Comparison of ENCODE assay signal across 18 cellular contexts in genomic region chr1:57599233-57599994, GRCh38.
DNase-seq lines count a peak whose midpoint lies in the region; ATAC-seq, FAIRE-seq and TF ChIP-seq lines count a peak whose summit lies in the region.
"Had no signal": no experiment of that assay in that cellular context is flagged by ENCODE, and none has a peak within 500 bp of the region (broad histone marks: within the 10 kb centered on the region; RNA-seq: fewer than 3 reads in every experiment).

No MANE protein-coding gene starts in this region.

- ATAC-seq in Right ventricle myocardium inferior (peak; percentile 80), left lung (peak; percentile 42)
- ATAC-seq: activated CD4-positive, CD25-positive, alpha-beta regulatory T cell treated with anti-CD3 and anti-CD28 coated beads, Interleukin-2, amount 50 U/mL, for 24 hours had no signal

- TF ChIP-seq CTCF in cardiac muscle cell (IDR thresholded peaks at IDR 0.05; ENCODE audit: low read depth, low read length) (no peak), left lung (IDR thresholded peaks at IDR 0.05) (no peak)

- no peaks in the 10 kb centered on the region for H3K27me3 ChIP-seq in cardiac muscle cell
- no peaks in the 10 kb centered on the region for H3K27me3 ChIP-seq in left lung

- H3K4me3 ChIP-seq in cardiac muscle cell: no peak overlapping the region
- no peak overlapping the region for H3K4me3 ChIP-seq in left lung
- H3K4me3 ChIP-seq: prostate gland had no signal

- DNase-seq in Right ventricle myocardium inferior (ENCODE audit: missing footprints) (no peak), cardiac septum (ENCODE audit: low spot score) (no peak), cardiac muscle cell (ENCODE audit: low read depth in 1 of 2, low spot score in 1 of 2) (peak; percentile 23 to 85), left lung (no peak), stromal cell of bone marrow (ENCODE audit: low read depth) (peak; percentile 0), D341Med (ENCODE audit: low spot score) (no peak), germinal center (ENCODE audit: low spot score) (no peak), RCC 7860 (ENCODE audit: low spot score) (no peak)
- DNase-seq: activated naive CD4-positive, alpha-beta T cell; CD8-positive, alpha-beta memory T cell; effector CD8-positive, alpha-beta T cell; RPMI8226 had no signal

- H3K27ac ChIP-seq in cardiac muscle cell: peak overlapping the region; percentile 84
- H3K27ac ChIP-seq in left lung: no peak overlapping the region
- H3K27ac ChIP-seq: 22Rv1, prostate gland had no signal

- no peaks in the 10 kb centered on the region for H3K36me3 ChIP-seq in cardiac muscle cell
- H3K36me3 ChIP-seq in left lung: no peaks in the 10 kb centered on the region
- H3K36me3 ChIP-seq: prostate gland had no signal

- no peak for FAIRE-seq in RCC 7860 (lab: Jason Lieb, UNC)
- FAIRE-seq: G401.6, GM19239, islet of Langerhans had no signal

- H3K4me1 ChIP-seq in cardiac muscle cell (ENCODE audit: low read depth) (peaks cover 18% of the 10 kb centered on the region), left lung (no peaks in the 10 kb centered on the region)
- H3K4me1 ChIP-seq: prostate gland had no signal

- intact Hi-C loops in Right ventricle myocardium inferior (cut with DNase I): no loop called here
- intact Hi-C loops in cardiac septum (cut with DNase I): loop anchor here (2.0 kb wide), 1 partner anchor 17 kb away; no protein-coding TSS in a partner anchor
- intact Hi-C loops in left lung (cut with DNase I): no loop called here

- H3K9me3 ChIP-seq in cardiac muscle cell (ENCODE audit: low read depth) (no peaks in the 10 kb centered on the region), left lung (no peaks in the 10 kb centered on the region)
- H3K9me3 ChIP-seq: prostate gland had no signal

Comparison
In these comparisons a context has a peak if more than half of its experiments do, and no peak if none do; other contexts are left out.
1. DNase-seq: peak in cardiac muscle cell (2 of 2) and stromal cell of bone marrow (single experiment); none in Right ventricle myocardium inferior (single experiment), cardiac septum (single experiment), left lung (0 of 2), D341Med (single experiment), germinal center (single experiment) and RCC 7860 (single experiment).